30 cellular contexts compared by ENCODE assay signal in genomic region chr5:152844713-152845112, GRCh38.
"Had no signal": no experiment of that assay in that cellular context is flagged by ENCODE, and none has a peak within 500 bp of the region (broad histone marks: within the 10 kb centered on the region; RNA-seq: fewer than 3 reads in every experiment).

No MANE protein-coding gene starts in this region.

- H3K9me3 ChIP-seq: adrenal gland, body of pancreas, breast epithelium had no signal

- H3K4me1 ChIP-seq: adrenal gland, body of pancreas, breast epithelium had no signal

- H3K27ac ChIP-seq: adrenal gland, body of pancreas, brain microvascular endothelial cell, breast epithelium, VCaP had no signal

- DNase-seq: activated B cell treated with CpG ODN at 0.5 μM for 24 hours; activated CD4-positive, alpha-beta memory T cell treated with anti-CD3 and anti-CD28 coated beads for 36 hours; activated CD4-positive, alpha-beta T cell treated with anti-CD3 and anti-CD28 coated beads for 4 hours; activated CD4-positive, alpha-beta T cell treated with anti-CD3 and anti-CD28 coated beads, Interleukin-2, amount 10 ng/mL, durations not matched to agents 24 days and 14 days; activated CD4-positive, alpha-beta T cell treated with anti-CD3 and anti-CD28 coated beads, Interleukin-2, amount 50 U/mL, for 1 hour; activated CD4-positive, alpha-beta T cell treated with anti-CD3 and anti-CD28 coated beads, Interleukin-2, amount 50 U/mL, for 4 hours; activated CD4-positive, CD25-positive, alpha-beta regulatory T cell treated with anti-CD3 and anti-CD28 coated beads, Interleukin-2, amount 50 U/mL, for 72 hours; activated CD8-positive, alpha-beta memory T cell treated with anti-CD3 and anti-CD28 coated beads, Interleukin-2, amount 50 U/mL, for 4 hours; activated CD8-positive, alpha-beta T cell treated with anti-CD3 and anti-CD28 coated beads for 36 hours; activated effector memory CD4-positive, alpha-beta T cell treated with anti-CD3 and anti-CD28 coated beads, Interleukin-2, amount 50 U/mL, for 16 hours; activated gamma-delta T cell treated with Interleukin-2 at 50 U/mL for 16 hours; activated naive CD4-positive, alpha-beta T cell; activated naive CD4-positive, alpha-beta T cell treated with anti-CD3 and anti-CD28 coated beads for 36 hours; activated naive CD4-positive, alpha-beta T cell treated with anti-CD3 and anti-CD28 coated beads, Interleukin-2, amount 50 U/mL, for 16 hours; activated naive CD8-positive, alpha-beta T cell treated with anti-CD3 and anti-CD28 coated beads for 36 hours; activated T-cell treated with anti-CD3 and anti-CD28 coated beads for 4 hours; activated T-cell treated with anti-CD3 and anti-CD28 coated beads, Interleukin-2, amount 50 U/mL, for 1 hour; activated T-cell treated with anti-CD3 and anti-CD28 coated beads, Interleukin-2, amount 50 U/mL, for 4 hours; activated T-cell treated with anti-CD3 and anti-CD28 coated beads, Interleukin-2, amount 50 U/mL, for 72 hours; adrenal gland; amniotic stem cell; aorta; body of pancreas; brain microvascular endothelial cell; central memory CD4-positive, alpha-beta T cell; T-helper 1 cell; T-helper 2 cell; T-helper 9 cell had no signal

- H3K36me3 ChIP-seq: adrenal gland, brain microvascular endothelial cell had no signal

- H3K27me3 ChIP-seq: adrenal gland, body of pancreas, brain microvascular endothelial cell, breast epithelium had no signal

- H3K4me3 ChIP-seq: adrenal gland, body of pancreas, breast epithelium had no signal
